In the genomic region with DNA sequence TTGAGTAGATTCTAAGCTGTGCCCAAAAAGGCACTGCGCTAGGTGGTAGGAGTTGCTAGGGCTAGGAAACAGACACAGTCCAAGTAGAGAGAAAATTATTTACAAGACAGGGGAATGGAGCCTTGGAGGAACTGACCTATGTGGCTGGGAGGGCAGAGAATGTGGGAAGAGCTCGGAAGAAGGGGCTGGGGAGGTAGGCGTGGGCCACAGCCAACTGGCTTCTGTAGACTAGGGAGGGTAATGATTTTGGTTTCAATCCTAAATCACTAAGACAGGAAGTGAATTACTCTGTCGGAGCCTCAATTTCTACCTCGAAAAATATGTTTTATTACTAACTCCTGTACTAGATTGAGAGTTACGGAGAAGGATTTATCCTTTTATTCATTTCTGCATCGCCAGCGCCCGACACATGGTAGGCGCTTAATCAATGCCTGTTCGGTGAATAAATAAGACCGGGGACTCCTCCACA, we compare ENCODE assay signal across 8 cellular contexts. TPM values are rescaled to one million over a fixed set of nuclear protein-coding genes. Genes with fewer than 3 reads are reported as not detected.
DNase-seq lines count a peak whose midpoint lies in the region; ATAC-seq and TF ChIP-seq lines count a peak whose summit lies in the region.

No MANE protein-coding gene starts in this region.

- H3K4me3 ChIP-seq in MG63: peak overlapping the region; percentile 51
- H3K4me3 ChIP-seq in cardiac fibroblast (replicated peaks in 1 of 2; ENCODE audit: low read depth in 2 of 2, low read length in 2 of 2): peak overlapping the region; percentile 45 to 46
- peak overlapping the region; percentile 94 for H3K4me3 ChIP-seq in lower lobe of right lung
- peak overlapping the region; percentile 9 to 93 (median 80) for H3K4me3 ChIP-seq in transverse colon

- H3K36me3 ChIP-seq in MG63 (peaks cover 5% of the 10 kb centered on the region), lower lobe of right lung (no peaks in the 10 kb centered on the region), transverse colon (no peaks in the 10 kb centered on the region)

- TF ChIP-seq EP300 in transverse colon (IDR thresholded peaks at IDR 0.05; ENCODE audit: low read depth): no peak

- WGBS in transverse colon (ENCODE audit: low coverage in 1 of 2), 2 donors: 3 to 6% methylated on average over 12 of the region's 12 CpGs

- in situ Hi-C loops in transverse colon (cut with MboI; ENCODE audit: low pct_ligation_motif_present in 1 of 4, low pct_unique_long_range_greater_than_20kb in 1 of 4, low sequenced_read_pairs in 3 of 4): no loop called here

- no peaks in the 10 kb centered on the region for H3K9me3 ChIP-seq in MG63
- no peaks in the 10 kb centered on the region for H3K9me3 ChIP-seq in lower lobe of right lung
- no peaks in the 10 kb centered on the region for H3K9me3 ChIP-seq in transverse colon

- ATAC-seq in GM19455 (IDR thresholded peaks at IDR 0.05; ENCODE audit: unreplicated experiment) (peak; percentile 12), lower lobe of right lung (peak; percentile 15 to 24)

- TF ChIP-seq CTCF in cardiac fibroblast (IDR thresholded peaks at IDR 0.05; ENCODE audit: low read depth, low read length) (no peak), lower lobe of right lung (IDR thresholded peaks at IDR 0.05) (no peak), transverse colon (IDR thresholded peaks at IDR 0.05) (no peak)

- intact Hi-C loops in lower lobe of right lung (cut with DNase I) (no loop called here), transverse colon (cut with DNase I; ENCODE audit: low total_unique reads) (no loop called here)

- DNase-seq in AG20443 (ENCODE audit: low spot score) (peak; percentile 32), MG63 (peak; percentile 50), cardiac fibroblast (ENCODE audit: low read depth in 2 of 2) (peak in 1 of 2 donors; percentile 64), lower lobe of right lung (no peak), transverse colon (no peak), NCI-H2081 treated with DMSO at 0.1 percent for 48 hours (lab: John Stamatoyannopoulos, UW) (no peak)
- DNase-seq in activated CD4-positive, alpha-beta T cell treated with anti-CD3 and anti-CD28 coated beads for 4 hours: no peak

- H3K27me3 ChIP-seq in MG63 (no peaks in the 10 kb centered on the region), lower lobe of right lung (ENCODE audit: low read depth) (no peaks in the 10 kb centered on the region), transverse colon (no peaks in the 10 kb centered on the region)

- TF ChIP-seq POLR2A in transverse colon (IDR thresholded peaks at IDR 0.05): no peak

- peaks cover 38% of the 10 kb centered on the region for H3K4me1 ChIP-seq in lower lobe of right lung
- peaks cover 24 to 44% (median 30%) of the 10 kb centered on the region in 4 donors for H3K4me1 ChIP-seq in transverse colon

- H3K27ac ChIP-seq in lower lobe of right lung: peak overlapping the region; percentile 82
- H3K27ac ChIP-seq in transverse colon: peak overlapping the region; percentile 92 to 100 (median 98)

RNA-seq across cellular contexts. Expression of gene DDI2, which starts 0.5 kb away (rescaled TPM):
- 1.8 and 7.6 TPM in 2 replicates for total RNA-seq in MG63 (2014; rRNA removed; shearing (Covaris generic); ENCODE audit: low replicate concordance)
- total RNA-seq in lower lobe of right lung: 48.8 TPM
- 10 to 100 TPM; 28.1 to 95.4 (median 42.9) TPM for total RNA-seq in transverse colon

RNA-seq across cellular contexts. Expression of gene AGMAT, which starts 31.9 kb away (rescaled TPM):
- 0.84 and 1.1 TPM in 2 replicates for total RNA-seq in MG63 (2014; rRNA removed; shearing (Covaris generic); ENCODE audit: low replicate concordance)
- total RNA-seq in lower lobe of right lung (not detected), transverse colon (10 to 100 TPM in 2 of 4 donors, 1 to 10 TPM in 2; 6.7 to 24.1 (median 13.7) TPM)

Comparison
In these comparisons a context has a peak if more than half of its experiments do, and no peak if none do; other contexts are left out.
1. DNase-seq: peak in AG20443 (single experiment) and MG63 (single experiment); none in lower lobe of right lung (single experiment), transverse colon (single experiment), NCI-H2081 treated with DMSO at 0.1 percent for 48 hours (single experiment) and activated CD4-positive, alpha-beta T cell treated with anti-CD3 and anti-CD28 coated beads for 4 hours (0 of 2).
2. Peak in every context shown above with its lines, with median percentiles within 50 percentile points of each other: H3K4me3 ChIP-seq.